In the genomic region with DNA sequence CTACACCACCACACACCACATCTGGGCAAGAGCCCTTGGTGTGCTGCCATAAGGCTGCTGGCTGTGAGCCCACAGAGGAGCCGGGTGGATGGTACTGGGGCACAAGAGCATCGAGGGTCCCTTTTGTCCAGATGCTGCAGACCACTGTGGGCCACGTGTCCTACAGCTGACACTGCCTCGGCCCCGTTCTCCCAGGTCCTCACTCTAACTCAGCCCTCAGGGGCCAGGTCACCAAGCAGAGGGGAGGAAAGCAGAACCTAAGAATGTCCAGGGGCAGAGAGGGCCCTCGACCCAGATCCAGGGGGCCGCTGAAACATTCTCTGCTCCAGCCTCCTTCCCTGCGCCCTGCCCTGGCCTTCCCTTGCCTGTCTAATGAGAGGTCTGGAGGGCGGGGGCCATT, we compare ENCODE assay signal across 24 cellular contexts.
"Had no signal": no experiment of that assay in that cellular context is flagged by ENCODE, and none has a peak within 500 bp of the region (broad histone marks: within the 10 kb centered on the region; RNA-seq: fewer than 3 reads in every experiment).

No MANE protein-coding gene starts in this region.

- ATAC-seq: esophagus mucosa, left lung had no signal

- H3K4me3 Mint-ChIP-seq: activated CD4-positive, alpha-beta memory T cell treated with anti-CD3 and anti-CD28 coated beads, Interleukin-2, amount 10 ng/mL, durations not matched to agents 7 days and 5 days; activated CD4-positive, alpha-beta T cell treated with anti-CD3 and anti-CD28 coated beads, Interleukin-2, amount 10 ng/mL, durations not matched to agents 24 days and 14 days; activated naive CD8-positive, alpha-beta T cell; activated T-cell treated with anti-CD3 and anti-CD28 coated beads, Interleukin-2, amount 50 U/mL, for 24 hours; naive B cell; stimulated activated naive CD8-positive, alpha-beta T cell treated with anti-CD3 and anti-CD28 coated beads, Interleukin-15, Interleukin-2, amounts not matched to agents 100 ng/mL and 50 ng/mL, for 24 hours; T-helper 1 cell treated with Interleukin-12 subunit alpha and Interleukin-12 subunit beta and Interleukin-4 antibody, amounts not matched to agents 30 μg/mL and 1 μg/mL, for 36 hours had no signal

- H3K27ac Mint-ChIP-seq: activated CD4-positive, alpha-beta memory T cell treated with anti-CD3 and anti-CD28 coated beads, Interleukin-2, amount 10 ng/mL, durations not matched to agents 7 days and 5 days; activated CD4-positive, alpha-beta T cell treated with anti-CD3 and anti-CD28 coated beads, Interleukin-2, amount 10 ng/mL, durations not matched to agents 24 days and 14 days; activated naive CD8-positive, alpha-beta T cell; activated T-cell treated with anti-CD3 and anti-CD28 coated beads, Interleukin-2, amount 50 U/mL, for 24 hours; activated T-helper 2 cell treated with anti-CD3 and anti-CD28 coated beads, Interferon-gamma antibody, Interleukin-2, Interleukin-4, amounts not matched to agents 10 μg/mL and 5 μg/mL and 100 μg/mL, durations not matched to agents 14 hours and 24 hours and 36 hours; stimulated activated naive CD8-positive, alpha-beta T cell treated with anti-CD3 and anti-CD28 coated beads, Interleukin-15, Interleukin-2, amounts not matched to agents 100 ng/mL and 50 ng/mL, for 24 hours; T-helper 1 cell treated with Interleukin-12 subunit alpha and Interleukin-12 subunit beta and Interleukin-4 antibody, amounts not matched to agents 30 μg/mL and 1 μg/mL, for 36 hours had no signal

- H3K36me3 ChIP-seq: adrenal gland, ascending aorta, brain microvascular endothelial cell, left lung, tibial artery had no signal

- DNase-seq: activated CD4-positive, alpha-beta memory T cell treated with anti-CD3 and anti-CD28 coated beads, Interleukin-2, amount 10 ng/mL, durations not matched to agents 7 days and 5 days; activated CD4-positive, alpha-beta T cell treated with anti-CD3 and anti-CD28 coated beads, Interleukin-2, amount 10 ng/mL, durations not matched to agents 24 days and 14 days; activated CD4-positive, CD25-positive, alpha-beta regulatory T cell; activated naive CD4-positive, alpha-beta T cell; activated T-cell treated with anti-CD3 and anti-CD28 coated beads, Interleukin-2, amount 50 U/mL, for 24 hours; adrenal gland; brain microvascular endothelial cell; central memory CD4-positive, alpha-beta T cell; dermis blood vessel endothelial cell; effector memory CD4-positive, alpha-beta T cell; foreskin melanocyte; left lung; naive B cell; occipital lobe; stimulated activated CD4-positive, alpha-beta T cell treated with anti-CD3 and anti-CD28 coated beads, Interleukin-4, amount 100 ng/mL, for 24 hours; substantia nigra; tibial artery had no signal

- H3K9me3 Mint-ChIP-seq: activated CD4-positive, alpha-beta memory T cell treated with anti-CD3 and anti-CD28 coated beads, Interleukin-2, amount 10 ng/mL, durations not matched to agents 7 days and 5 days; activated CD4-positive, alpha-beta T cell treated with anti-CD3 and anti-CD28 coated beads, Interleukin-2, amount 10 ng/mL, durations not matched to agents 24 days and 14 days; activated T-cell treated with anti-CD3 and anti-CD28 coated beads, Interleukin-2, amount 50 U/mL, for 24 hours; activated T-helper 2 cell treated with anti-CD3 and anti-CD28 coated beads, Interferon-gamma antibody, Interleukin-2, Interleukin-4, amounts not matched to agents 10 μg/mL and 5 μg/mL and 100 μg/mL, durations not matched to agents 14 hours and 24 hours and 36 hours; naive B cell; stimulated activated naive CD8-positive, alpha-beta T cell treated with anti-CD3 and anti-CD28 coated beads, Interleukin-15, Interleukin-2, amounts not matched to agents 100 ng/mL and 50 ng/mL, for 24 hours; T-helper 1 cell treated with Interleukin-12 subunit alpha and Interleukin-12 subunit beta and Interleukin-4 antibody, amounts not matched to agents 30 μg/mL and 1 μg/mL, for 36 hours had no signal

- H3K36me3 Mint-ChIP-seq: activated naive CD8-positive, alpha-beta T cell; naive B cell had no signal

- H3K4me1 ChIP-seq: adrenal gland, ascending aorta, left lung had no signal

- H3K9me3 ChIP-seq: adrenal gland, ascending aorta, left lung, tibial artery had no signal

- H3K27me3 ChIP-seq: adrenal gland, ascending aorta, brain microvascular endothelial cell, left lung, tibial artery had no signal

- H3K27ac ChIP-seq: adrenal gland, ascending aorta, brain microvascular endothelial cell, left lung, tibial artery had no signal

- H3K4me3 ChIP-seq: adrenal gland, ascending aorta, left lung, lung, tibial artery had no signal
